In genomic region chr1:91630803-91631202, GRCh38 we compare ENCODE assay signal across 8 cellular contexts.
"Had no signal": no experiment of that assay in that cellular context is flagged by ENCODE, and none has a peak within 500 bp of the region (broad histone marks: within the 10 kb centered on the region; RNA-seq: fewer than 3 reads in every experiment).

No MANE protein-coding gene starts in this region.

- H3K9ac ChIP-seq: KMS-11 had no signal

- H3K4me3 Mint-ChIP-seq: IgD-negative memory B cell had no signal

- FAIRE-seq: HepG2, HTR-8/SVneo had no signal

- ATAC-seq: HepG2 had no signal

- H3K27ac Mint-ChIP-seq: IgD-negative memory B cell had no signal

- H3K4me2 ChIP-seq: KMS-11 had no signal

- H3K27ac ChIP-seq: HL-60, KMS-11 had no signal

- DNase-seq: IMR-90, KBM-7, KG1 had no signal
